ENCODE assay signal across 2 cellular contexts in genomic region chr1:3811595-3811911, GRCh38.
TF ChIP-seq lines count a peak whose summit lies in the region.

No MANE protein-coding gene starts in this region.

TF ChIP-seq in HEK293, 187 proteins besides CTCF, POLR2A, EP300 and RAD21:
- TF ChIP-seq ZNF184 (tag by site-specific recombination; IDR thresholded peaks at IDR 0.05) (peak; percentile 46; the same call in 1 of the 2 replicates), ZNF791 (tag by site-specific recombination; IDR thresholded peaks at IDR 0.05) (no peak), EGR2 (tag by site-specific recombination; IDR thresholded peaks at IDR 0.05; ENCODE audit: low read depth) (peak; percentile 86), ZNF530 (tag by site-specific recombination; IDR thresholded peaks at IDR 0.05; ENCODE audit: low read depth) (no peak)

TF ChIP-seq in GM12878, 131 proteins besides CTCF, POLR2A, EP300 and RAD21:
- TF ChIP-seq ZZZ3 (IDR thresholded peaks at IDR 0.05; ENCODE audit: control insufficient read depth, insufficient read length, low read depth) (no peak), BHLHE40 (IDR thresholded peaks at IDR 0.05; ENCODE audit: borderline replicate concordance in 1 of 2, low read depth in 2 of 2, low read length in 1 of 2) (peak in 1 of 2 experiments; percentile 46; a peak in 1 of 4 replicates), IKZF1 (conservative IDR thresholded peaks at IDR 0.05) (0 out of 2 replicates have a peak, but pooled peaks have one; percentile 14)
